Comparison of ENCODE assay signal across 1 cellular context in genomic region chrX:20382082-20382481, GRCh38.
TF ChIP-seq lines count a peak whose summit lies in the region.

No MANE protein-coding gene starts in this region.

TF ChIP-seq in HepG2, 621 proteins besides CTCF, POLR2A, EP300 and RAD21 (continued from another document):
- TF ChIP-seq SP5 (CRISPR knock-in tag; IDR thresholded peaks at IDR 0.05; ENCODE audit: borderline replicate concordance, low read depth): peak; percentile 60; the same call in 1 of the 2 replicates
- peak; percentile 49; the same call in 1 of the 2 replicates for TF ChIP-seq NFIC (IDR thresholded peaks at IDR 0.05; ENCODE audit: low read length)
- no peak for TF ChIP-seq E2F1 (CRISPR knock-in tag; IDR thresholded peaks at IDR 0.05)
- TF ChIP-seq, protein P1, sequence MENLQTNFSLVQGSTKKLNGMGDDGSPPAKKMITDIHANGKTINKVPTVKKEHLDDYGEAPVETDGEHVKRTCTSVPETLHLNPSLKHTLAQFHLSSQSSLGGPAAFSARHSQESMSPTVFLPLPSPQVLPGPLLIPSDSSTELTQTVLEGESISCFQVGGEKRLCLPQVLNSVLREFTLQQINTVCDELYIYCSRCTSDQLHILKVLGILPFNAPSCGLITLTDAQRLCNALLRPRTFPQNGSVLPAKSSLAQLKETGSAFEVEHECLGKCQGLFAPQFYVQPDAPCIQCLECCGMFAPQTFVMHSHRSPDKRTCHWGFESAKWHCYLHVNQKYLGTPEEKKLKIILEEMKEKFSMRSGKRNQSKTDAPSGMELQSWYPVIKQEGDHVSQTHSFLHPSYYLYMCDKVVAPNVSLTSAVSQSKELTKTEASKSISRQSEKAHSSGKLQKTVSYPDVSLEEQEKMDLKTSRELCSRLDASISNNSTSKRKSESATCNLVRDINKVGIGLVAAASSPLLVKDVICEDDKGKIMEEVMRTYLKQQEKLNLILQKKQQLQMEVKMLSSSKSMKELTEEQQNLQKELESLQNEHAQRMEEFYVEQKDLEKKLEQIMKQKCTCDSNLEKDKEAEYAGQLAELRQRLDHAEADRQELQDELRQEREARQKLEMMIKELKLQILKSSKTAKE (CRISPR knock-in tag; IDR thresholded peaks at IDR 0.05; ENCODE audit: borderline replicate concordance): peak; percentile 29; the same call in 1 of the 2 replicates
- no peak for TF ChIP-seq SALL1 (CRISPR knock-in tag; IDR thresholded peaks at IDR 0.05)
- TF ChIP-seq ZNF367 (CRISPR knock-in tag; IDR thresholded peaks at IDR 0.05; ENCODE audit: borderline replicate concordance): no peak
- TF ChIP-seq ZNF775 (CRISPR knock-in tag; IDR thresholded peaks at IDR 0.05; ENCODE audit: borderline replicate concordance): no peak
- TF ChIP-seq TCF7L2 (IDR thresholded peaks at IDR 0.05; ENCODE audit: low read depth, low read length): 0 out of 2 replicates have a peak, but pooled peaks have one; percentile 4
